Comparison of ENCODE assay signal across 23 cellular contexts in genomic region chr3:52574056-52574965, GRCh38. TPM values are rescaled to one million over a fixed set of nuclear protein-coding genes. Genes with fewer than 3 reads are reported as not detected.
DNase-seq lines count a peak whose midpoint lies in the region; ATAC-seq and TF ChIP-seq lines count a peak whose summit lies in the region.
"Had no signal": no experiment of that assay in that cellular context is flagged by ENCODE, and none has a peak within 500 bp of the region (broad histone marks: within the 10 kb centered on the region; RNA-seq: fewer than 3 reads in every experiment).

No MANE protein-coding gene starts in this region.

- H3K9me3 Mint-ChIP-seq in activated CD8-positive, alpha-beta T cell treated with anti-CD3 and anti-CD28 coated beads for 36 hours = no peaks in the 10 kb centered on the region
- no peaks in the 10 kb centered on the region for H3K9me3 Mint-ChIP-seq in activated CD8-positive, alpha-beta T cell treated with anti-CD3 and anti-CD28 coated beads, Interleukin-2, amount 10 ng/mL, durations not matched to agents 7 days and 5 days (ENCODE audit: insufficient read depth)
- no peaks in the 10 kb centered on the region for H3K9me3 Mint-ChIP-seq in effector memory CD8-positive, alpha-beta T cell
- H3K9me3 Mint-ChIP-seq in nephron progenitor cell = no peaks in the 10 kb centered on the region
- H3K9me3 Mint-ChIP-seq: activated CD4-positive, alpha-beta memory T cell treated with anti-CD3 and anti-CD28 coated beads, Interleukin-2, amount 10 ng/mL, durations not matched to agents 7 days and 5 days; stimulated activated naive CD8-positive, alpha-beta T cell treated with anti-CD3 and anti-CD28 coated beads, Interleukin-15, Interleukin-2, amounts not matched to agents 100 ng/mL and 50 ng/mL, for 24 hours had no signal

- H3K4me1 Mint-ChIP-seq in activated CD8-positive, alpha-beta T cell treated with anti-CD3 and anti-CD28 coated beads for 36 hours (ENCODE audit: low read depth) = no peaks in the 10 kb centered on the region
- H3K4me1 Mint-ChIP-seq in activated CD8-positive, alpha-beta T cell treated with anti-CD3 and anti-CD28 coated beads, Interleukin-2, amount 10 ng/mL, durations not matched to agents 7 days and 5 days (ENCODE audit: low read depth) = no peaks in the 10 kb centered on the region
- no peaks in the 10 kb centered on the region for H3K4me1 Mint-ChIP-seq in effector memory CD8-positive, alpha-beta T cell (ENCODE audit: low read depth in 2 of 2)
- no peaks in the 10 kb centered on the region for H3K4me1 Mint-ChIP-seq in nephron progenitor cell
- H3K4me1 Mint-ChIP-seq: activated CD4-positive, alpha-beta memory T cell treated with anti-CD3 and anti-CD28 coated beads, Interleukin-2, amount 10 ng/mL, durations not matched to agents 7 days and 5 days had no signal

- no peak for TF ChIP-seq RAD21 in IMR-90 (IDR thresholded peaks at IDR 0.05; ENCODE audit: low read length)

- no peak overlapping the region for H4K5ac ChIP-seq in IMR-90 (ENCODE audit: low read depth, low read length)

- no peak for TF ChIP-seq CTCF in activated CD8-positive, alpha-beta T cell treated with anti-CD3 and anti-CD28 coated beads for 36 hours (IDR thresholded peaks at IDR 0.05)
- TF ChIP-seq CTCF in IMR-90 (conservative IDR thresholded peaks at IDR 0.05; ENCODE audit: low read depth, low read length) = no peak
- TF ChIP-seq CTCF in nephron progenitor cell (IDR thresholded peaks at IDR 0.05) = no peak
- TF ChIP-seq CTCF in colonic mucosa (IDR thresholded peaks at IDR 0.05) = no peak

- H3K9ac ChIP-seq in IMR-90 (ENCODE audit: low read depth, low read length) (no peak overlapping the region), colonic mucosa (ENCODE audit: low read depth in 2 of 2, low read length in 2 of 2) (no peak overlapping the region)

- H3K27ac ChIP-seq in IMR-90 (ENCODE audit: insufficient read depth, low read length) (no peak overlapping the region), colonic mucosa (no peak overlapping the region)
- H3K27ac ChIP-seq: body of pancreas, prostate gland, thoracic aorta, uterus had no signal

- H3K36me3 Mint-ChIP-seq in activated CD8-positive, alpha-beta T cell treated with anti-CD3 and anti-CD28 coated beads for 36 hours (ENCODE audit: low read depth) = peaks cover 42% of the 10 kb centered on the region
- peaks cover 54% of the 10 kb centered on the region for H3K36me3 Mint-ChIP-seq in activated CD8-positive, alpha-beta T cell treated with anti-CD3 and anti-CD28 coated beads, Interleukin-2, amount 10 ng/mL, durations not matched to agents 7 days and 5 days (ENCODE audit: low read depth)
- H3K36me3 Mint-ChIP-seq in effector memory CD8-positive, alpha-beta T cell (ENCODE audit: insufficient read depth) = peaks cover 48% of the 10 kb centered on the region
- peaks cover 76% of the 10 kb centered on the region for H3K36me3 Mint-ChIP-seq in nephron progenitor cell (ENCODE audit: low read depth)

- no peak overlapping the region for H3K18ac ChIP-seq in IMR-90 (ENCODE audit: low read depth, low read length)

- H3K27ac Mint-ChIP-seq in activated CD8-positive, alpha-beta T cell treated with anti-CD3 and anti-CD28 coated beads for 36 hours = peak overlapping the region; percentile 22
- H3K27ac Mint-ChIP-seq in activated CD8-positive, alpha-beta T cell treated with anti-CD3 and anti-CD28 coated beads, Interleukin-2, amount 10 ng/mL, durations not matched to agents 7 days and 5 days = no peak overlapping the region
- peak overlapping the region; percentile 12 to 75 for H3K27ac Mint-ChIP-seq in effector memory CD8-positive, alpha-beta T cell
- H3K27ac Mint-ChIP-seq in nephron progenitor cell = peak overlapping the region; percentile 69
- H3K27ac Mint-ChIP-seq: activated CD4-positive, alpha-beta memory T cell treated with anti-CD3 and anti-CD28 coated beads, Interleukin-2, amount 10 ng/mL, durations not matched to agents 7 days and 5 days; stimulated activated naive CD8-positive, alpha-beta T cell treated with anti-CD3 and anti-CD28 coated beads, Interleukin-15, Interleukin-2, amounts not matched to agents 100 ng/mL and 50 ng/mL, for 24 hours had no signal

- H3K9me3 ChIP-seq in IMR-90 (ENCODE audit: control insufficient read depth, insufficient read depth, low read length) (no peaks in the 10 kb centered on the region), colonic mucosa (no peaks in the 10 kb centered on the region)
- H3K9me3 ChIP-seq: BE2C, body of pancreas, prostate gland, thoracic aorta, uterus had no signal

- H3K9me1 ChIP-seq in IMR-90 (ENCODE audit: insufficient read depth, low read length) = no peaks in the 10 kb centered on the region; the same call in 1 of the 2 replicates

- no peak overlapping the region for H3K4me3 ChIP-seq in IMR-90 (ENCODE audit: insufficient read depth, low read depth, low read length)
- no peak overlapping the region for H3K4me3 ChIP-seq in colonic mucosa
- H3K4me3 ChIP-seq: body of pancreas, prostate gland, thoracic aorta, uterus had no signal

- no peak overlapping the region for H4K8ac ChIP-seq in IMR-90 (ENCODE audit: low read depth in 2 of 2, low read length in 2 of 2)

- no peaks in the 10 kb centered on the region for H3K27me3 ChIP-seq in IMR-90 (ENCODE audit: control insufficient read depth, insufficient read depth, low read length)
- no peaks in the 10 kb centered on the region for H3K27me3 ChIP-seq in colonic mucosa
- H3K27me3 ChIP-seq: BE2C, body of pancreas, uterus had no signal

- no peak overlapping the region for H2BK15ac ChIP-seq in IMR-90 (ENCODE audit: low read depth, low read length)

- no TSS peak for BruUV-seq in IMR-90 (replicated peaks; lab: Mats Ljungman, UMichigan)

- no peak for DNase-seq in activated CD8-positive, alpha-beta T cell treated with anti-CD3 and anti-CD28 coated beads for 36 hours
- DNase-seq in activated CD8-positive, alpha-beta T cell treated with anti-CD3 and anti-CD28 coated beads, Interleukin-2, amount 10 ng/mL, durations not matched to agents 7 days and 5 days = no peak
- DNase-seq in IMR-90 (no peak), nephron progenitor cell (no peak), NCI-H1105 treated with DMSO at 0.1 percent for 48 hours (lab: John Stamatoyannopoulos, UW) (no peak), T-helper 2 cell (no peak), colonic mucosa (no peak)
- DNase-seq in effector memory CD8-positive, alpha-beta T cell = no peak
- DNase-seq: activated CD4-positive, alpha-beta memory T cell treated with anti-CD3 and anti-CD28 coated beads, Interleukin-2, amount 10 ng/mL, durations not matched to agents 7 days and 5 days; activated gamma-delta T cell treated with Interleukin-2 at 50 U/mL for 16 hours; BE2C; body of pancreas; DND-41; mesendoderm; NCI-H1092; NCI-H2029 treated with DMSO at 0.1 percent for 48 hours; NCI-H526; uterus had no signal

- CTCF ChIA-PET in activated CD8-positive, alpha-beta T cell treated with anti-CD3 and anti-CD28 coated beads for 36 hours (lab: Charles Lee) = interaction anchor here (1.2 to 1.6 kb wide), 2 partner anchors 12 to 114 kb away, joined by 4 read pairs; no protein-coding TSS in a partner anchor
- CTCF ChIA-PET in activated CD8-positive, alpha-beta T cell treated with anti-CD3 and anti-CD28 coated beads, Interleukin-2, amount 10 ng/mL, durations not matched to agents 7 days and 5 days (lab: Charles Lee) = interaction anchor here (0.6 kb wide), 1 partner anchor 813 kb away, joined by 3 read pairs; no protein-coding TSS in a partner anchor
- CTCF ChIA-PET in IMR-90 (lab: Yijun Ruan, JAX) = interaction anchor here (0.5 to 0.7 kb wide), 2 partner anchors 14 to 240 kb away, joined by 3 to 4 read pairs; no protein-coding TSS in a partner anchor

- ATAC-seq in activated CD8-positive, alpha-beta T cell treated with anti-CD3 and anti-CD28 coated beads for 36 hours = no peak
- ATAC-seq in activated CD8-positive, alpha-beta T cell treated with anti-CD3 and anti-CD28 coated beads, Interleukin-2, amount 10 ng/mL, durations not matched to agents 7 days and 5 days = no peak
- peak; percentile 21; the same call in 1 of the 2 replicates for ATAC-seq in IMR-90 (ENCODE audit: low read depth)
- no peak for ATAC-seq in effector memory CD8-positive, alpha-beta T cell (replicated peaks)
- ATAC-seq: activated CD4-positive, CD25-positive, alpha-beta regulatory T cell treated with anti-CD3 and anti-CD28 coated beads, Interleukin-2, amount 50 U/mL, for 24 hours; body of pancreas; esophagus mucosa had no signal

- H2BK120ac ChIP-seq in IMR-90 (ENCODE audit: low read depth, low read length) = no peak overlapping the region

- H3K23ac ChIP-seq in IMR-90 (ENCODE audit: low read depth, low read length) = no peak overlapping the region

- H2AK9ac ChIP-seq in IMR-90 (replicated peaks; ENCODE audit: low read depth, low read length, poor library complexity) = no peak overlapping the region

- TF ChIP-seq POLR2A in IMR-90 (IDR thresholded peaks at IDR 0.05; ENCODE audit: low read depth, low read length) = no peak

- H2BK20ac ChIP-seq in IMR-90 (ENCODE audit: low read depth, low read length) = no peak overlapping the region

- no peak overlapping the region for H3K14ac ChIP-seq in IMR-90 (replicated peaks; ENCODE audit: low read depth, low read length)

- in situ Hi-C loops in IMR-90 (cut with MboI; ENCODE audit: low sequenced_read_pairs) = no loop called here

- no peak overlapping the region for H2AK5ac ChIP-seq in IMR-90 (ENCODE audit: low read depth, low read length)

- no peaks in the 10 kb centered on the region for H3K27me3 Mint-ChIP-seq in activated CD8-positive, alpha-beta T cell treated with anti-CD3 and anti-CD28 coated beads for 36 hours
- H3K27me3 Mint-ChIP-seq in activated CD8-positive, alpha-beta T cell treated with anti-CD3 and anti-CD28 coated beads, Interleukin-2, amount 10 ng/mL, durations not matched to agents 7 days and 5 days (ENCODE audit: low read depth) = no peaks in the 10 kb centered on the region
- H3K27me3 Mint-ChIP-seq in effector memory CD8-positive, alpha-beta T cell = no peaks in the 10 kb centered on the region
- H3K27me3 Mint-ChIP-seq in nephron progenitor cell (ENCODE audit: low read depth, poor library complexity) = no peaks in the 10 kb centered on the region
- H3K27me3 Mint-ChIP-seq: activated CD4-positive, alpha-beta memory T cell treated with anti-CD3 and anti-CD28 coated beads, Interleukin-2, amount 10 ng/mL, durations not matched to agents 7 days and 5 days; stimulated activated naive CD8-positive, alpha-beta T cell treated with anti-CD3 and anti-CD28 coated beads, Interleukin-15, Interleukin-2, amounts not matched to agents 100 ng/mL and 50 ng/mL, for 24 hours had no signal

- H2BK5ac ChIP-seq in IMR-90 (ENCODE audit: low read depth, low read length, poor library complexity, severe bottlenecking) = no peak overlapping the region

- peaks cover 4% of the 10 kb centered on the region for H3K4me1 ChIP-seq in IMR-90 (ENCODE audit: control insufficient read depth, insufficient read depth, low read length)
- H3K4me1 ChIP-seq in colonic mucosa = no peaks in the 10 kb centered on the region
- H3K4me1 ChIP-seq: BE2C, body of pancreas, prostate gland, uterus had no signal

- H3K4me3 Mint-ChIP-seq in activated CD8-positive, alpha-beta T cell treated with anti-CD3 and anti-CD28 coated beads for 36 hours = no peak overlapping the region
- H3K4me3 Mint-ChIP-seq in activated CD8-positive, alpha-beta T cell treated with anti-CD3 and anti-CD28 coated beads, Interleukin-2, amount 10 ng/mL, durations not matched to agents 7 days and 5 days = no peak overlapping the region
- H3K4me3 Mint-ChIP-seq in effector memory CD8-positive, alpha-beta T cell = no peak overlapping the region
- no peak overlapping the region for H3K4me3 Mint-ChIP-seq in nephron progenitor cell
- H3K4me3 Mint-ChIP-seq: activated CD4-positive, alpha-beta memory T cell treated with anti-CD3 and anti-CD28 coated beads, Interleukin-2, amount 10 ng/mL, durations not matched to agents 7 days and 5 days; stimulated activated naive CD8-positive, alpha-beta T cell treated with anti-CD3 and anti-CD28 coated beads, Interleukin-15, Interleukin-2, amounts not matched to agents 100 ng/mL and 50 ng/mL, for 24 hours had no signal

- intact Hi-C loops in activated CD8-positive, alpha-beta T cell treated with anti-CD3 and anti-CD28 coated beads for 36 hours (cut with micrococcal nuclease) = no loop called here
- intact Hi-C loops in IMR-90 (cut with micrococcal nuclease) = no loop called here
- intact Hi-C loops in colonic mucosa (cut with DNase I) = no loop called here

- dilution Hi-C loops in IMR-90 (cut with HindIII; ENCODE audit: low sequenced_read_pairs, unreplicated experiment) = no loop called here

- no peak overlapping the region for H4K91ac ChIP-seq in IMR-90 (ENCODE audit: insufficient read depth, low read depth, low read length)

- no peaks in the 10 kb centered on the region for H4K20me1 ChIP-seq in IMR-90 (ENCODE audit: insufficient read depth, low read length)

- no peak overlapping the region for H3K56ac ChIP-seq in IMR-90 (ENCODE audit: extremely low read depth, insufficient read depth, low read length)

- peaks cover 0 to 14% of the 10 kb centered on the region in 2 experiments; a peak in 2 of 4 replicates for H3K79me1 ChIP-seq in IMR-90 (ENCODE audit: low read depth in 1 of 2, low read length in 2 of 2)

- peaks cover 28% of the 10 kb centered on the region for H3K36me3 ChIP-seq in IMR-90 (ENCODE audit: control insufficient read depth, insufficient read depth, low read length)
- peaks cover 9% of the 10 kb centered on the region for H3K36me3 ChIP-seq in colonic mucosa
- H3K36me3 ChIP-seq: BE2C, uterus had no signal

- WGBS in IMR-90 (ENCODE audit: extremely low coverage in 2 of 2, insufficient read length in 1 of 2), 2 experiments = 88% methylated on average over 1 of the region's 6 CpGs; no CpG with 5 or more reads in 1 of the 2 experiments

- no peak overlapping the region for H2AFZ ChIP-seq in IMR-90 (replicated peaks; ENCODE audit: low read length, poor library complexity)

- no peak overlapping the region for H3K4me2 ChIP-seq in IMR-90 (ENCODE audit: low read depth, low read length)

- H3K4ac ChIP-seq in IMR-90 (ENCODE audit: low read depth, low read length) = no peak overlapping the region

- POLR2A ChIA-PET in activated CD8-positive, alpha-beta T cell treated with anti-CD3 and anti-CD28 coated beads for 36 hours (lab: Charles Lee) = interaction anchor here (0.8 kb wide), 1 partner anchor 12 kb away, joined by 3 read pairs; no protein-coding TSS in a partner anchor
- POLR2A ChIA-PET in activated CD8-positive, alpha-beta T cell treated with anti-CD3 and anti-CD28 coated beads, Interleukin-2, amount 10 ng/mL, durations not matched to agents 7 days and 5 days (lab: Charles Lee) = no interaction called here
- POLR2A ChIA-PET in IMR-90 (lab: Charles Lee; ENCODE audit: unreplicated experiment) = no interaction called here

RNA-seq across cellular contexts. Expression of gene UQCC5, which starts 37.9 kb away (rescaled TPM):
- 10 to 100 TPM; 14.0 to 20.5 TPM for total RNA-seq in activated CD8-positive, alpha-beta T cell treated with anti-CD3 and anti-CD28 coated beads for 36 hours
- total RNA-seq in activated CD8-positive, alpha-beta T cell treated with anti-CD3 and anti-CD28 coated beads, Interleukin-2, amount 10 ng/mL, durations not matched to agents 7 days and 5 days = 10 to 100 TPM in 1 of 2 experiments, 1 to 10 TPM in 1; 9.0 to 15.1 TPM
- 1.1 and 1.4 TPM in 2 replicates for total RNA-seq in IMR-90 (2012; rRNA removed)
- 14.4 and 16.9 TPM in 2 replicates for polyA plus RNA-seq in IMR-90 (2012; rRNA removed)
- 1.5 and 2.6 TPM in 2 replicates for polyA plus RNA-seq in IMR-90 (2012; cell fraction: cytosol; rRNA removed)
- 0.62 and 26.4 TPM in 2 replicates for polyA plus RNA-seq in IMR-90 (2012; cell fraction: nucleus; rRNA removed; ENCODE audit: low replicate concordance)
- 10 to 100 TPM in 1 of 2 donors, 1 to 10 TPM in 1; 9.0 to 11.3 TPM for total RNA-seq in colonic mucosa

RNA-seq across cellular contexts. Expression of gene NT5DC2, which starts 40.7 kb away (rescaled TPM):
- 10 to 100 TPM; 53.8 to 61.7 TPM for total RNA-seq in activated CD8-positive, alpha-beta T cell treated with anti-CD3 and anti-CD28 coated beads for 36 hours
- 10 to 100 TPM; 52.8 to 53.1 TPM for total RNA-seq in activated CD8-positive, alpha-beta T cell treated with anti-CD3 and anti-CD28 coated beads, Interleukin-2, amount 10 ng/mL, durations not matched to agents 7 days and 5 days
- 161 and 173 TPM in 2 replicates for total RNA-seq in IMR-90 (2012; rRNA removed)
- 200 and 228 TPM in 2 replicates for polyA plus RNA-seq in IMR-90 (2012; rRNA removed)
- polyA plus RNA-seq in IMR-90 (2012; cell fraction: cytosol; rRNA removed) = 168 and 316 TPM in 2 replicates
- polyA plus RNA-seq in IMR-90 (2012; cell fraction: nucleus; rRNA removed; ENCODE audit: low replicate concordance) = 247 and 500 TPM in 2 replicates
- total RNA-seq in colonic mucosa = 10 to 100 TPM; 12.5 to 49.1 TPM
